In genomic region chrX:2848806-2849420, GRCh38 we compare ENCODE assay signal across 15 cellular contexts. TPM values are rescaled to one million over a fixed set of nuclear protein-coding genes. Genes with fewer than 3 reads are reported as not detected.
DNase-seq lines count a peak whose midpoint lies in the region; ATAC-seq and TF ChIP-seq lines count a peak whose summit lies in the region.
"Had no signal": no experiment of that assay in that cellular context is flagged by ENCODE, and none has a peak within 500 bp of the region (broad histone marks: within the 10 kb centered on the region; RNA-seq: fewer than 3 reads in every experiment).

No MANE protein-coding gene starts in this region.

- H3K36me3 Mint-ChIP-seq in neural progenitor cell = peaks cover 27% of the 10 kb centered on the region
- H3K36me3 Mint-ChIP-seq: naive thymus-derived CD4-positive, alpha-beta T cell had no signal

- TF ChIP-seq CTCF in choroid plexus epithelial cell (conservative IDR thresholded peaks at IDR 0.05; ENCODE audit: low read depth, low read length) (no peak), neural progenitor cell (IDR thresholded peaks at IDR 0.05) (no peak), sigmoid colon (IDR thresholded peaks at IDR 0.05) (no peak)

- H3F3A ChIP-seq in neural progenitor cell (ENCODE audit: low read depth) = peaks cover 13% of the 10 kb centered on the region

- H3K4me2 ChIP-seq in neural progenitor cell = no peak overlapping the region

- no peak for ATAC-seq in GM21423 (IDR thresholded peaks at IDR 0.05; ENCODE audit: unreplicated experiment)
- ATAC-seq: naive thymus-derived CD4-positive, alpha-beta T cell had no signal

- peaks cover 3% of the 10 kb centered on the region for H3K9me3 Mint-ChIP-seq in neural progenitor cell

- H3K27me3 Mint-ChIP-seq in neural progenitor cell (ENCODE audit: insufficient read depth, low read depth) = no peaks in the 10 kb centered on the region

- peaks cover 5% of the 10 kb centered on the region for H3K36me3 ChIP-seq in neural progenitor cell
- H3K36me3 ChIP-seq in sigmoid colon = no peaks in the 10 kb centered on the region

- intact Hi-C loops in sigmoid colon (cut with DNase I) = no loop called here

- WGBS in sigmoid colon, 2 donors = 82 to 90% methylated on average over 13 of the region's 13 CpGs

- no peaks in the 10 kb centered on the region for H3K79me2 ChIP-seq in neural progenitor cell (ENCODE audit: low read depth)

- no peak overlapping the region for H3K4me3 ChIP-seq in choroid plexus epithelial cell (ENCODE audit: low read depth, low read length)
- H3K4me3 ChIP-seq in neural progenitor cell = no peak overlapping the region
- H3K4me3 ChIP-seq in sigmoid colon = peak overlapping the region in 2 of 4 donors; percentile 5
- H3K4me3 ChIP-seq: testis had no signal

- H3K9me3 ChIP-seq in neural progenitor cell (ENCODE audit: low read depth) = no peaks in the 10 kb centered on the region
- no peaks in the 10 kb centered on the region for H3K9me3 ChIP-seq in sigmoid colon
- H3K9me3 ChIP-seq: testis had no signal

- peaks cover 7% of the 10 kb centered on the region for H3K4me1 ChIP-seq in neural progenitor cell
- H3K4me1 ChIP-seq in sigmoid colon = peaks cover 0 to 6% (median 0%) of the 10 kb centered on the region in 4 donors
- H3K4me1 ChIP-seq: testis had no signal

- H3K4me1 Mint-ChIP-seq in neural progenitor cell = peaks cover 18% of the 10 kb centered on the region
- H3K4me1 Mint-ChIP-seq: naive thymus-derived CD4-positive, alpha-beta T cell had no signal

- no peak overlapping the region for H3K27ac ChIP-seq in neural progenitor cell
- H3K27ac ChIP-seq in sigmoid colon = peak overlapping the region in 1 of 4 donors; percentile 29
- H3K27ac ChIP-seq: HL-60, testis had no signal

- no peaks in the 10 kb centered on the region for H4K20me1 ChIP-seq in neural progenitor cell (ENCODE audit: low read depth)

- H3K9ac ChIP-seq in neural progenitor cell = no peak overlapping the region

- no peak overlapping the region for H3K4me3 Mint-ChIP-seq in neural progenitor cell
- H3K4me3 Mint-ChIP-seq: naive thymus-derived CD4-positive, alpha-beta T cell had no signal

- DNase-seq in EH (ENCODE audit: low read depth) (peak; percentile 77), NCI-H226 (peak; percentile 53), choroid plexus epithelial cell (ENCODE audit: low read depth) (peak; percentile 76), neural progenitor cell (ENCODE audit: low spot score) (no peak), GM19238 (ENCODE audit: insufficient read length, low spot score) (no peak), NCI-H526 treated with DMSO at 0.1 percent for 48 hours (lab: John Stamatoyannopoulos, UW) (no peak), sigmoid colon (no peak)
- DNase-seq: activated CD8-positive, alpha-beta memory T cell treated with anti-CD3 and anti-CD28 coated beads, Interleukin-2, amount 50 U/mL, for 48 hours; central memory CD4-positive, alpha-beta T cell; naive thymus-derived CD4-positive, alpha-beta T cell; stimulated activated CD4-positive, alpha-beta T cell treated with anti-CD3 and anti-CD28 coated beads, Interleukin-4, amount 100 ng/mL, for 24 hours; testis had no signal

- no peak for TF ChIP-seq POLR2A in sigmoid colon (IDR thresholded peaks at IDR 0.05)

- no peak for TF ChIP-seq EP300 in sigmoid colon (IDR thresholded peaks at IDR 0.05)

- H3K27me3 ChIP-seq in neural progenitor cell (no peaks in the 10 kb centered on the region), sigmoid colon (no peaks in the 10 kb centered on the region)
- H3K27me3 ChIP-seq: testis had no signal

- peak overlapping the region; percentile 26 for H3K27ac Mint-ChIP-seq in neural progenitor cell
- H3K27ac Mint-ChIP-seq: naive thymus-derived CD4-positive, alpha-beta T cell had no signal

- no peak overlapping the region for H2AFZ ChIP-seq in neural progenitor cell (replicated peaks)

RNA-seq across cellular contexts. Expression of gene GYG2, which starts 20.2 kb away (rescaled TPM):
- 44.4 and 65.6 TPM in 2 replicates for total RNA-seq in neural progenitor cell (ENCODE audit: low replicate concordance)
- total RNA-seq in sigmoid colon = 1 to 10 TPM; 1.6 to 5.0 (median 3.4) TPM
- polyA plus RNA-seq in sigmoid colon = 1 to 10 TPM; 3.2 to 6.0 (median 5.4) TPM
- total RNA-seq: naive thymus-derived CD4-positive, alpha-beta T cell; T-helper 1 cell treated with Interleukin-12 subunit alpha and Interleukin-12 subunit beta and Interleukin-4 antibody, amounts not matched to agents 30 ng/mL and 1 ng/mL, for 36 hours had no signal
- polyA plus RNA-seq: naive thymus-derived CD4-positive, alpha-beta T cell had no signal

Comparison
In these comparisons a context has a peak if more than half of its experiments do, and no peak if none do; other contexts are left out.
1. DNase-seq: peak in EH (single experiment), NCI-H226 (single experiment) and choroid plexus epithelial cell (single experiment); none in neural progenitor cell (single experiment), GM19238 (single experiment), NCI-H526 treated with DMSO at 0.1 percent for 48 hours (single experiment) and sigmoid colon (single experiment).